ENCODE assay signal across 2 cellular contexts in genomic region chr1:105017587-105017986, GRCh38.
TF ChIP-seq lines count a peak whose summit lies in the region.

No MANE protein-coding gene starts in this region.

TF ChIP-seq in GM23338, 12 proteins besides CTCF, POLR2A, EP300 and RAD21:
- TF ChIP-seq EZH2phosphoT487 (IDR thresholded peaks at IDR 0.05; ENCODE audit: unreplicated experiment), result no peak
- TF ChIP-seq POLR2AphosphoS5 (IDR thresholded peaks at IDR 0.05; ENCODE audit: low read depth), result no peak
- TF ChIP-seq JUNB (IDR thresholded peaks at IDR 0.05; ENCODE audit: unreplicated experiment), result no peak
- no peak for TF ChIP-seq CREB1 (CRISPR knock-in tag; IDR thresholded peaks at IDR 0.05; ENCODE audit: low read depth)
- TF ChIP-seq EZH2 (IDR thresholded peaks at IDR 0.05; ENCODE audit: low read depth, unreplicated experiment), result no peak
- no peak for TF ChIP-seq ZNF114 (CRISPR knock-in tag; IDR thresholded peaks at IDR 0.05)
- TF ChIP-seq REST (IDR thresholded peaks at IDR 0.05; ENCODE audit: unreplicated experiment), result no peak
- TF ChIP-seq ETS1 (IDR thresholded peaks at IDR 0.05), result no peak
- TF ChIP-seq ZNF331 (CRISPR knock-in tag; IDR thresholded peaks at IDR 0.05; ENCODE audit: low read depth), result no peak
- TF ChIP-seq ZNF462 (CRISPR knock-in tag; IDR thresholded peaks at IDR 0.05), result no peak
- TF ChIP-seq STAT1 (IDR thresholded peaks at IDR 0.05; ENCODE audit: unreplicated experiment), result no peak
- TF ChIP-seq NANOG (IDR thresholded peaks at IDR 0.05; ENCODE audit: borderline replicate concordance), result no peak
TF ChIP-seq in GM23338: peak in this region for 0.

TF ChIP-seq in H1, 55 proteins besides CTCF, POLR2A, EP300 and RAD21:
- no peak for TF ChIP-seq RFX5 (IDR thresholded peaks at IDR 0.05; ENCODE audit: borderline replicate concordance, low read depth, low read length)
- no peak for TF ChIP-seq BRCA1 (IDR thresholded peaks at IDR 0.05; ENCODE audit: low read depth, low read length)
- TF ChIP-seq CBX5 (IDR thresholded peaks at IDR 0.05; ENCODE audit: low read depth, low read length), result no peak
- no peak for TF ChIP-seq FOSL1 (IDR thresholded peaks at IDR 0.05; ENCODE audit: insufficient read depth, low read depth, low read length)
- TF ChIP-seq KDM5A (IDR thresholded peaks at IDR 0.05; ENCODE audit: low read length), result no peak
- no peak for TF ChIP-seq CBX8 (IDR thresholded peaks at IDR 0.05; ENCODE audit: borderline replicate concordance, low read depth, low read length)
- TF ChIP-seq USF2 (IDR thresholded peaks at IDR 0.05; ENCODE audit: low read length), result no peak
- no peak for TF ChIP-seq JUND (IDR thresholded peaks at IDR 0.05; ENCODE audit: low read length)
- no peak for TF ChIP-seq SIX5 (IDR thresholded peaks at IDR 0.05; ENCODE audit: low read depth, low read length)
- no peak for TF ChIP-seq JUN (IDR thresholded peaks at IDR 0.05; ENCODE audit: low read depth, low read length)
- no peak for TF ChIP-seq CTBP2 (IDR thresholded peaks at IDR 0.05; ENCODE audit: borderline replicate concordance, insufficient read depth, insufficient read length, low read length)
- TF ChIP-seq TAF7 (optimal IDR thresholded peaks at IDR 0.05; ENCODE audit: borderline replicate concordance, low read depth, low read length), result no peak
- no peak for TF ChIP-seq NRF1 (IDR thresholded peaks at IDR 0.05; ENCODE audit: low read depth, low read length)
- no peak for TF ChIP-seq EGR1 (IDR thresholded peaks at IDR 0.05; ENCODE audit: borderline replicate concordance, low read depth, low read length)
- TF ChIP-seq SUZ12 (IDR thresholded peaks at IDR 0.05; ENCODE audit: low read length), result no peak
